Comparison of ENCODE assay signal across 8 cellular contexts in genomic region chr11:47715082-47715669, GRCh38. TPM values are rescaled to one million over a fixed set of nuclear protein-coding genes. Genes with fewer than 3 reads are reported as not detected.
DNase-seq lines count a peak whose midpoint lies in the region; ATAC-seq and TF ChIP-seq lines count a peak whose summit lies in the region.

A gene with protein sequence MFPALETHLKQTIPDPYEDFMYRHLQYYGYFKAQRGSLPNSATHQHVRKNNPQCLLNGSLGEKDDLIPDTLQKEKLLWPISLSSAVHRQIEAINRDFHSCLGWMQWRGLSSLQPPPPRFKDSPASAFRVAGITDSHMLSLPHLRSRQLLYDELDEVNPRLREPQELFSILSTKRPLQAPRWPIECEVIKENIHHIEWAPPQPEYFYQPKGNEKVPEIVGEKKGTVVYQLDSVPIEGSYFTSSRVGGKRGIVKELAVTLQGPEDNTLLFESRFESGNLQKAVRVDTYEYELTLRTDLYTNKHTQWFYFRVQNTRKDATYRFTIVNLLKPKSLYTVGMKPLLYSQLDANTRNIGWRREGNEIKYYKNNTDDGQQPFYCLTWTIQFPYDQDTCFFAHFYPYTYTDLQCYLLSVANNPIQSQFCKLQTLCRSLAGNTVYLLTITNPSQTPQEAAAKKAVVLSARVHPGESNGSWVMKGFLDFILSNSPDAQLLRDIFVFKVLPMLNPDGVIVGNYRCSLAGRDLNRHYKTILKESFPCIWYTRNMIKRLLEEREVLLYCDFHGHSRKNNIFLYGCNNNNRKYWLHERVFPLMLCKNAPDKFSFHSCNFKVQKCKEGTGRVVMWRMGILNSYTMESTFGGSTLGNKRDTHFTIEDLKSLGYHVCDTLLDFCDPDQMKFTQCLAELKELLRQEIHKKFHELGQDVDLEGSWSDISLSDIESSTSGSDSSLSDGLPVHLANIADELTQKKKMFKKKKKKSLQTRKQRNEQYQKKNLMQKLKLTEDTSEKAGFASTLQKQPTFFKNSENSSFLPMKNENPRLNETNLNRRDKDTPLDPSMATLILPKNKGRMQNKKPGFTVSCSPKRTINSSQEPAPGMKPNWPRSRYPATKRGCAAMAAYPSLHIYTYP (minus strand): TSS chr11:47715369. CDS start chr11:47714650, 719 bp downstream.

- H2BK5ac ChIP-seq in IMR-90 (ENCODE audit: low read depth, low read length, poor library complexity, severe bottlenecking), result peak within 1 kb of the TSS; percentile 52

- intact Hi-C loops in IMR-90 (cut with micrococcal nuclease), result loop anchor here (2.0 kb wide), 1 partner anchor 72 kb away; the partner anchor contains the start of gene MTCH2

- no peak within 1 kb of the TSS for H2BK15ac ChIP-seq in IMR-90 (ENCODE audit: low read depth, low read length)

- H3K36me3 ChIP-seq in IMR-90 (ENCODE audit: control insufficient read depth, insufficient read depth, low read length) (peaks cover 19% of the 10 kb centered on the region), gastroesophageal sphincter (peaks cover 0 to 40% of the 10 kb centered on the region in 2 donors)

- no TSS peak for BruUV-seq in IMR-90 (replicated peaks; lab: Mats Ljungman, UMichigan)

- CTCF ChIA-PET in IMR-90 (lab: Yijun Ruan, JAX) (no interaction called here), RWPE1 (lab: Yijun Ruan, JAX) (interaction anchor here (0.6 kb wide), 1 partner anchor 28 kb away, joined by 3 read pairs; no protein-coding TSS in a partner anchor)

- dilution Hi-C loops in IMR-90 (cut with HindIII; ENCODE audit: low sequenced_read_pairs, unreplicated experiment), result no loop called here

- H4K5ac ChIP-seq in IMR-90 (ENCODE audit: low read depth, low read length), result peak within 1 kb of the TSS; percentile 54

- H3K4me3 ChIP-seq in IMR-90 (ENCODE audit: insufficient read depth, low read depth, low read length), result peak within 1 kb of the TSS; percentile 50
- H3K4me3 ChIP-seq in gastroesophageal sphincter, result peak within 1 kb of the TSS; percentile 50 to 80

- H3K56ac ChIP-seq in IMR-90 (ENCODE audit: extremely low read depth, insufficient read depth, low read length), result no peak within 1 kb of the TSS; the same call in 1 of the 2 replicates

- no peak for TF ChIP-seq POLR2A in IMR-90 (IDR thresholded peaks at IDR 0.05; ENCODE audit: low read depth, low read length)
- TF ChIP-seq POLR2A in gastroesophageal sphincter (IDR thresholded peaks at IDR 0.05), result peak; percentile 43 to 48

- no peaks in the 10 kb centered on the region for H4K20me1 ChIP-seq in IMR-90 (ENCODE audit: insufficient read depth, low read length)

- H2BK120ac ChIP-seq in IMR-90 (ENCODE audit: low read depth, low read length), result no peak within 1 kb of the TSS; the same call in 1 of the 2 replicates

- H3K9me3 ChIP-seq in IMR-90 (ENCODE audit: control insufficient read depth, insufficient read depth, low read length) (no peaks in the 10 kb centered on the region), gastroesophageal sphincter (no peaks in the 10 kb centered on the region)

- TF ChIP-seq EP300 in gastroesophageal sphincter (IDR thresholded peaks at IDR 0.05), result no peak

- H3K9me1 ChIP-seq in IMR-90 (ENCODE audit: insufficient read depth, low read length), result 0 out of 2 replicates have a peak, but pooled peaks cover 4% of the 10 kb centered on the region

- POLR2A ChIA-PET in IMR-90 (lab: Charles Lee; ENCODE audit: unreplicated experiment) (interaction anchor here (0.6 kb wide), 1 partner anchor 8 kb away, joined by 3 read pairs; no protein-coding TSS in a partner anchor), RWPE1 (lab: Yijun Ruan, JAX; ENCODE audit: low non-redundant PET) (interaction anchor here (0.8 kb wide), 1 partner anchor 95 kb away, joined by 4 read pairs; no protein-coding TSS in a partner anchor)

- H2AK5ac ChIP-seq in IMR-90 (ENCODE audit: low read depth, low read length), result peak within 1 kb of the TSS; percentile 25; the same call in 1 of the 2 replicates

- H3K14ac ChIP-seq in IMR-90 (replicated peaks; ENCODE audit: low read depth, low read length), result peak within 1 kb of the TSS; percentile 96

- peaks cover 3 to 8% of the 10 kb centered on the region in 2 experiments; a peak in 1 of 4 replicates for H3K79me1 ChIP-seq in IMR-90 (ENCODE audit: low read depth in 1 of 2, low read length in 2 of 2)

- H3K27me3 ChIP-seq in IMR-90 (ENCODE audit: control insufficient read depth, insufficient read depth, low read length) (no peaks in the 10 kb centered on the region), gastroesophageal sphincter (no peaks in the 10 kb centered on the region)

- peak within 1 kb of the TSS; percentile 64 for H4K91ac ChIP-seq in IMR-90 (ENCODE audit: insufficient read depth, low read depth, low read length)

- H3K4me2 ChIP-seq in IMR-90 (ENCODE audit: low read depth, low read length), result peak within 1 kb of the TSS; percentile 89

- peak within 1 kb of the TSS; percentile 98 for H2AFZ ChIP-seq in IMR-90 (replicated peaks; ENCODE audit: low read length, poor library complexity)

- no peaks in the 10 kb centered on the region; the same call in 1 of the 2 replicates for H3K4me1 ChIP-seq in IMR-90 (ENCODE audit: control insufficient read depth, insufficient read depth, low read length)
- peaks cover 0 to 16% (median 0%) of the 10 kb centered on the region in 3 donors for H3K4me1 ChIP-seq in gastroesophageal sphincter

- H3K23ac ChIP-seq in IMR-90 (ENCODE audit: low read depth, low read length), result peak within 1 kb of the TSS; percentile 79

- H3K27ac ChIP-seq in IMR-90 (ENCODE audit: insufficient read depth, low read length), result peak within 1 kb of the TSS; percentile 52
- peak within 1 kb of the TSS; percentile 81 for H3K27ac ChIP-seq in RWPE1
- peak within 1 kb of the TSS in 3 of 4 donors; percentile 80 to 85 (median 80) for H3K27ac ChIP-seq in gastroesophageal sphincter
- peak within 1 kb of the TSS; percentile 11 for H3K27ac ChIP-seq in substantia nigra (ENCODE audit: low read depth, low read length, poor library complexity, severe bottlenecking)

- H3K18ac ChIP-seq in IMR-90 (ENCODE audit: low read depth, low read length), result peak within 1 kb of the TSS; percentile 55; the same call in 1 of the 2 replicates

- in situ Hi-C loops in IMR-90 (cut with MboI; ENCODE audit: low sequenced_read_pairs), result no loop called here

- ATAC-seq in GM21528 (IDR thresholded peaks at IDR 0.05; ENCODE audit: low FRiP score, unreplicated experiment), result peak; percentile 98
- ATAC-seq in IMR-90 (ENCODE audit: low read depth), result peak; percentile 97
- peak; percentile 75 for ATAC-seq in gastroesophageal sphincter

- no peak for TF ChIP-seq RAD21 in IMR-90 (IDR thresholded peaks at IDR 0.05; ENCODE audit: low read length)

- peak within 1 kb of the TSS; percentile 84 for H3K4ac ChIP-seq in IMR-90 (ENCODE audit: low read depth, low read length)

- TF ChIP-seq CTCF in IMR-90 (conservative IDR thresholded peaks at IDR 0.05; ENCODE audit: low read depth, low read length) (no peak), RWPE1 (conservative IDR thresholded peaks at IDR 0.05; ENCODE audit: low read depth) (no peak), gastroesophageal sphincter (IDR thresholded peaks at IDR 0.05) (peak in 1 of 4 experiments; percentile 8)

- H4K8ac ChIP-seq in IMR-90 (ENCODE audit: low read depth in 2 of 2, low read length in 2 of 2), result peak within 1 kb of the TSS; percentile 84 to 91

- H3K9ac ChIP-seq in IMR-90 (ENCODE audit: low read depth, low read length), result peak within 1 kb of the TSS; percentile 66

- DNase-seq in DMS153 treated with DMSO at 0.1 percent for 48 hours (lab: John Stamatoyannopoulos, UW; ENCODE audit: unreplicated experiment), result peak; percentile 59
- DNase-seq in IMR-90, result peak; percentile 50
- peak; percentile 75 for DNase-seq in RWPE1 (ENCODE audit: low spot score)
- peak; percentile 70 for DNase-seq in activated gamma-delta T cell treated with anti-CD3 and anti-CD28 coated beads, Interleukin-2, amount 50 U/mL, for 16 hours (ENCODE audit: low read depth)
- peak in 52 of 56 donors; percentile 4 to 78 (median 48) for DNase-seq in nucleus accumbens (lab: John Stamatoyannopoulos, UW)
- DNase-seq in substantia nigra (lab: John Stamatoyannopoulos, UW), result peak in 47 of 49 donors; percentile 4 to 78 (median 41)

- peak within 1 kb of the TSS; percentile 93 for H2AK9ac ChIP-seq in IMR-90 (replicated peaks; ENCODE audit: low read depth, low read length, poor library complexity)

- 0 out of 2 replicates have a peak within 1 kb of the TSS, but pooled peaks have one; percentile 9 for H2BK20ac ChIP-seq in IMR-90 (ENCODE audit: low read depth, low read length)

- 3% methylated on average over 7 of the region's 35 CpGs; no CpG with 5 or more reads in 1 of the 2 experiments for WGBS in IMR-90 (ENCODE audit: extremely low coverage in 2 of 2, insufficient read length in 1 of 2), 2 experiments
- 0% methylated on average over 1 of the region's 35 CpGs; no CpG with 5 or more reads in 1 of the 2 donors for WGBS in gastroesophageal sphincter (ENCODE audit: low coverage in 1 of 2), 2 donors

TF ChIP-seq in IMR-90, 13 proteins besides CTCF, POLR2A, EP300 and RAD21 (continues in another document):
- TF ChIP-seq MAZ (IDR thresholded peaks at IDR 0.05; ENCODE audit: borderline replicate concordance, low read depth, low read length), result 0 out of 2 replicates have a peak, but pooled peaks have one; percentile 44
- TF ChIP-seq USF2 (IDR thresholded peaks at IDR 0.05; ENCODE audit: low read depth, low read length), result no peak
- no peak for TF ChIP-seq FOS (IDR thresholded peaks at IDR 0.05; ENCODE audit: low read depth, low read length)
- TF ChIP-seq, protein P1, sequence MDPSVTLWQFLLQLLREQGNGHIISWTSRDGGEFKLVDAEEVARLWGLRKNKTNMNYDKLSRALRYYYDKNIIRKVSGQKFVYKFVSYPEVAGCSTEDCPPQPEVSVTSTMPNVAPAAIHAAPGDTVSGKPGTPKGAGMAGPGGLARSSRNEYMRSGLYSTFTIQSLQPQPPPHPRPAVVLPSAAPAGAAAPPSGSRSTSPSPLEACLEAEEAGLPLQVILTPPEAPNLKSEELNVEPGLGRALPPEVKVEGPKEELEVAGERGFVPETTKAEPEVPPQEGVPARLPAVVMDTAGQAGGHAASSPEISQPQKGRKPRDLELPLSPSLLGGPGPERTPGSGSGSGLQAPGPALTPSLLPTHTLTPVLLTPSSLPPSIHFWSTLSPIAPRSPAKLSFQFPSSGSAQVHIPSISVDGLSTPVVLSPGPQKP (IDR thresholded peaks at IDR 0.05; ENCODE audit: borderline replicate concordance, low read depth, low read length), result no peak
- no peak for TF ChIP-seq RCOR1 (IDR thresholded peaks at IDR 0.05; ENCODE audit: insufficient replicate concordance, low read length)

RNA-seq across cellular contexts. Expression of the gene that starts here (rescaled TPM):
- total RNA-seq in IMR-90 (2012; rRNA removed) (0.36 and 0.56 TPM in 2 replicates), gastroesophageal sphincter (1 to 10 TPM in 2 of 4 donors, under 1 TPM in 1, not detected in 1; 0.81 to 2.3 (median 1.2) TPM)
- 1.2 and 1.5 TPM in 2 replicates for polyA plus RNA-seq in IMR-90 (2012; rRNA removed)
- 0.12 and 0.55 TPM in 2 replicates for polyA plus RNA-seq in IMR-90 (2012; cell fraction: cytosol; rRNA removed)
- polyA plus RNA-seq in IMR-90 (2012; cell fraction: nucleus; rRNA removed; ENCODE audit: low replicate concordance), result 9.9 and 12.9 TPM in 2 replicates

Comparison
In these comparisons a context has a peak if more than half of its experiments do, and no peak if none do; other contexts are left out.
1. Peak in every context shown above with its lines: DNase-seq, ATAC-seq, H3K4me3 ChIP-seq and H3K27ac ChIP-seq.
2. H3K27ac ChIP-seq: peak in every context shown above with its lines; median percentile 81 in RWPE1; 80 in gastroesophageal sphincter; 52 in IMR-90; 11 in substantia nigra.